29 cellular contexts compared by ENCODE assay signal in genomic region chr4:156196722-156197121, GRCh38.
"Had no signal": no experiment of that assay in that cellular context is flagged by ENCODE, and none has a peak within 500 bp of the region (broad histone marks: within the 10 kb centered on the region; RNA-seq: fewer than 3 reads in every experiment).

No MANE protein-coding gene starts in this region.

- H3K27me3 ChIP-seq: adrenal gland, breast epithelium had no signal

- H3K27me3 Mint-ChIP-seq: activated B cell treated with CpG ODN at 0.5 μM for 24 hours; activated CD4-positive, alpha-beta T cell treated with anti-CD3 and anti-CD28 coated beads, Interleukin-2, amount 10 ng/mL, durations not matched to agents 24 days and 14 days; activated CD8-positive, alpha-beta memory T cell treated with anti-CD3 and anti-CD28 coated beads, Interleukin-2, amount 10 ng/mL, durations not matched to agents 7 days and 5 days; activated naive CD8-positive, alpha-beta T cell treated with anti-CD3 and anti-CD28 coated beads, Interleukin-2, amount 10 ng/mL, durations not matched to agents 7 days and 5 days; activated T-cell treated with anti-CD3 and anti-CD28 coated beads, Interleukin-2, amount 50 U/mL, for 24 hours; T-cell had no signal

- H3K36me3 Mint-ChIP-seq: activated CD8-positive, alpha-beta memory T cell treated with anti-CD3 and anti-CD28 coated beads, Interleukin-2, amount 10 ng/mL, durations not matched to agents 7 days and 5 days; activated naive CD8-positive, alpha-beta T cell treated with anti-CD3 and anti-CD28 coated beads, Interleukin-2, amount 10 ng/mL, durations not matched to agents 7 days and 5 days; T-cell had no signal

- H3K27ac ChIP-seq: adrenal gland, breast epithelium, SK-N-MC had no signal

- ATAC-seq: activated CD8-positive, alpha-beta memory T cell treated with anti-CD3 and anti-CD28 coated beads, Interleukin-2, amount 10 ng/mL, durations not matched to agents 7 days and 5 days; Panc1; Right ventricle myocardium inferior; T-cell had no signal

- H3K9me3 Mint-ChIP-seq: activated B cell treated with CpG ODN at 0.5 μM for 24 hours; activated CD4-positive, alpha-beta T cell treated with anti-CD3 and anti-CD28 coated beads, Interleukin-2, amount 10 ng/mL, durations not matched to agents 24 days and 14 days; activated T-cell treated with anti-CD3 and anti-CD28 coated beads, Interleukin-2, amount 50 U/mL, for 24 hours; activated T-helper 1 cell treated with anti-CD3 and anti-CD28 coated beads, Interleukin-12 subunit alpha, Interleukin-12 subunit beta, Interleukin-2, Interleukin-4 antibody, amounts not matched to agents 30 ng/mL and 10 ng/mL and 1 ng/mL, durations not matched to agents 14 hours and 24 hours and 36 hours; T-cell had no signal

- H3K9me3 ChIP-seq: adrenal gland, breast epithelium had no signal

- H3K4me1 ChIP-seq: adrenal gland, breast epithelium had no signal

- H3K4me1 Mint-ChIP-seq: activated CD4-positive, alpha-beta T cell treated with anti-CD3 and anti-CD28 coated beads, Interleukin-2, amount 10 ng/mL, durations not matched to agents 24 days and 14 days; activated CD8-positive, alpha-beta memory T cell treated with anti-CD3 and anti-CD28 coated beads, Interleukin-2, amount 10 ng/mL, durations not matched to agents 7 days and 5 days; activated naive CD8-positive, alpha-beta T cell treated with anti-CD3 and anti-CD28 coated beads, Interleukin-2, amount 10 ng/mL, durations not matched to agents 7 days and 5 days; T-cell had no signal

- H3K36me3 ChIP-seq: adrenal gland, breast epithelium had no signal

- H3K27ac Mint-ChIP-seq: activated B cell treated with CpG ODN at 0.5 μM for 24 hours; activated CD4-positive, alpha-beta T cell treated with anti-CD3 and anti-CD28 coated beads, Interleukin-2, amount 10 ng/mL, durations not matched to agents 24 days and 14 days; activated CD8-positive, alpha-beta memory T cell treated with anti-CD3 and anti-CD28 coated beads, Interleukin-2, amount 10 ng/mL, durations not matched to agents 7 days and 5 days; activated naive CD8-positive, alpha-beta T cell treated with anti-CD3 and anti-CD28 coated beads, Interleukin-2, amount 10 ng/mL, durations not matched to agents 7 days and 5 days; activated T-cell treated with anti-CD3 and anti-CD28 coated beads, Interleukin-2, amount 50 U/mL, for 24 hours; activated T-helper 1 cell treated with anti-CD3 and anti-CD28 coated beads, Interleukin-12 subunit alpha, Interleukin-12 subunit beta, Interleukin-2, Interleukin-4 antibody, amounts not matched to agents 30 ng/mL and 10 ng/mL and 1 ng/mL, durations not matched to agents 14 hours and 24 hours and 36 hours; T-cell had no signal

- H3K4me3 ChIP-seq: adrenal gland, breast epithelium, SK-N-MC had no signal

- H3K4me3 Mint-ChIP-seq: activated B cell treated with CpG ODN at 0.5 μM for 24 hours; activated CD4-positive, alpha-beta T cell treated with anti-CD3 and anti-CD28 coated beads, Interleukin-2, amount 10 ng/mL, durations not matched to agents 24 days and 14 days; activated CD8-positive, alpha-beta memory T cell treated with anti-CD3 and anti-CD28 coated beads, Interleukin-2, amount 10 ng/mL, durations not matched to agents 7 days and 5 days; activated naive CD8-positive, alpha-beta T cell treated with anti-CD3 and anti-CD28 coated beads, Interleukin-2, amount 10 ng/mL, durations not matched to agents 7 days and 5 days; activated T-cell treated with anti-CD3 and anti-CD28 coated beads, Interleukin-2, amount 50 U/mL, for 24 hours; activated T-helper 1 cell treated with anti-CD3 and anti-CD28 coated beads, Interleukin-12 subunit alpha, Interleukin-12 subunit beta, Interleukin-2, Interleukin-4 antibody, amounts not matched to agents 30 ng/mL and 10 ng/mL and 1 ng/mL, durations not matched to agents 14 hours and 24 hours and 36 hours; T-cell had no signal

- DNase-seq: activated B cell treated with CpG ODN at 0.5 μM for 24 hours; activated CD4-positive, alpha-beta T cell treated with anti-CD3 and anti-CD28 coated beads for 1 hour; activated CD4-positive, alpha-beta T cell treated with anti-CD3 and anti-CD28 coated beads, Interleukin-2, amount 10 ng/mL, durations not matched to agents 24 days and 14 days; activated CD4-positive, alpha-beta T cell treated with anti-CD3 and anti-CD28 coated beads, Interleukin-2, amount 50 U/mL, for 48 hours; activated CD8-positive, alpha-beta memory T cell treated with anti-CD3 and anti-CD28 coated beads, Interleukin-2, amount 10 ng/mL, durations not matched to agents 7 days and 5 days; activated effector memory CD4-positive, alpha-beta T cell treated with Interleukin-2 at 50 U/mL for 16 hours; activated naive CD4-positive, alpha-beta T cell treated with anti-CD3 and anti-CD28 coated beads, Interleukin-2, amount 50 U/mL, for 16 hours; activated naive CD8-positive, alpha-beta T cell treated with anti-CD3 and anti-CD28 coated beads, Interleukin-2, amount 10 ng/mL, durations not matched to agents 7 days and 5 days; activated T-cell treated with anti-CD3 and anti-CD28 coated beads, Interleukin-2, amount 50 U/mL, for 24 hours; adrenal gland; aorta; central memory CD4-positive, alpha-beta T cell; NCI-H1092; NCI-H1417 treated with DMSO at 0.1 percent for 48 hours; NCI-H1694; NCI-H2029 treated with DMSO at 0.1 percent for 48 hours; NCI-H345; NCI-H510A; NCI-H69; NK-92 treated with Interleukin-12 subunit alpha and Interleukin-12 subunit beta, amount 100 ng/mL, for 24 hours; RPMI8226; T-cell; T-helper 2 cell; T1000 had no signal
